12 cellular contexts compared by ENCODE assay signal in genomic region chr7:7190142-7190541, GRCh38. TPM values are rescaled to one million over a fixed set of nuclear protein-coding genes. Genes with fewer than 3 reads are reported as not detected.
DNase-seq lines count a peak whose midpoint lies in the region; ATAC-seq and TF ChIP-seq lines count a peak whose summit lies in the region.
"Had no signal": no experiment of that assay in that cellular context is flagged by ENCODE, and none has a peak within 500 bp of the region (broad histone marks: within the 10 kb centered on the region; RNA-seq: fewer than 3 reads in every experiment).

No MANE protein-coding gene starts in this region.

- no peaks in the 10 kb centered on the region for H3K9me2 ChIP-seq in Loucy (replicated peaks; ENCODE audit: low read depth, low read length)

- H3K36me3 ChIP-seq in Loucy (ENCODE audit: insufficient read depth, low read length), result 0 out of 2 replicates have a peak, but pooled peaks cover 4% of the 10 kb centered on the region
- no peaks in the 10 kb centered on the region for H3K36me3 ChIP-seq in fibroblast of lung (ENCODE audit: control insufficient read depth, insufficient read depth, low read length)
- no peaks in the 10 kb centered on the region for H3K36me3 ChIP-seq in tibial nerve

- H2AFZ ChIP-seq in Loucy (ENCODE audit: low read length), result no peak overlapping the region
- peak overlapping the region; percentile 13 for H2AFZ ChIP-seq in fibroblast of lung (ENCODE audit: low read length)

- peaks cover 63% of the 10 kb centered on the region for H4K20me1 ChIP-seq in Loucy (ENCODE audit: insufficient read depth, low read length, poor library complexity, severe bottlenecking)
- no peaks in the 10 kb centered on the region for H4K20me1 ChIP-seq in fibroblast of lung (ENCODE audit: control insufficient read depth, extremely low read depth, insufficient read depth, low read length)

- no peak for TF ChIP-seq CTCF in Loucy (conservative IDR thresholded peaks at IDR 0.05; ENCODE audit: low read length)
- no peak for TF ChIP-seq CTCF in fibroblast of lung (conservative IDR thresholded peaks at IDR 0.05 in 1 of 2, IDR thresholded peaks at IDR 0.05 in 1 of 2; ENCODE audit: low read depth in 1 of 2, low read length in 2 of 2)
- no peak for TF ChIP-seq CTCF in omental fat pad (IDR thresholded peaks at IDR 0.05)
- TF ChIP-seq CTCF in tibial nerve (IDR thresholded peaks at IDR 0.05), result no peak

- H3K4me1 ChIP-seq in Loucy (ENCODE audit: insufficient read depth, low read length, poor library complexity, severe bottlenecking) (peaks cover 48% of the 10 kb centered on the region), fibroblast of lung (ENCODE audit: control insufficient read depth, extremely low read depth, insufficient read depth, low read length) (no peaks in the 10 kb centered on the region), tibial nerve (peaks cover 0 to 12% (median 3%) of the 10 kb centered on the region in 4 donors)

- H3K27me3 ChIP-seq in Loucy (ENCODE audit: insufficient read depth, low read length, poor library complexity, severe bottlenecking), result no peaks in the 10 kb centered on the region
- H3K27me3 ChIP-seq in fibroblast of lung (ENCODE audit: control insufficient read depth, insufficient read depth, low read length), result no peaks in the 10 kb centered on the region
- no peaks in the 10 kb centered on the region for H3K27me3 ChIP-seq in tibial nerve

- TF ChIP-seq POLR2A in tibial nerve (IDR thresholded peaks at IDR 0.05), result no peak

- in situ Hi-C loops in G401 (cut with HindIII; ENCODE audit: low sequenced_read_pairs), result no loop called here

- no peak for TF ChIP-seq EP300 in tibial nerve (IDR thresholded peaks at IDR 0.05)

- H3K79me2 ChIP-seq in Loucy (ENCODE audit: insufficient read depth, low read length) (peaks cover 99% of the 10 kb centered on the region), fibroblast of lung (ENCODE audit: control insufficient read depth, insufficient read depth, low read length) (peaks cover 35% of the 10 kb centered on the region)

- H3K4me3 ChIP-seq in Loucy (ENCODE audit: low read length, poor library complexity, severe bottlenecking) (peak overlapping the region; percentile 7), fibroblast of lung (replicated peaks in 1 of 4; ENCODE audit: control extremely low read depth in 1 of 4, insufficient read depth in 1 of 4, low read depth in 3 of 4, low read length in 4 of 4) (peak overlapping the region in 2 of 4 experiments; percentile 9 to 32), tibial nerve (no peak overlapping the region)
- H3K4me3 ChIP-seq: mucosa of descending colon had no signal

- DNase-seq in EH (ENCODE audit: low read depth) (peak; percentile 31), fibroblast of lung (ENCODE audit: low read depth in 2 of 2) (peak; percentile 74 to 77), omental fat pad (ENCODE audit: low spot score) (no peak), RPMI8226 (no peak), G401 (ENCODE audit: low spot score) (no peak), tibial nerve (ENCODE audit: low spot score in 2 of 2) (no peak)
- DNase-seq: activated CD4-positive, alpha-beta T cell treated with anti-CD3 and anti-CD28 coated beads for 1 hour; mucosa of descending colon; NCI-H1417; NCI-H774; stimulated activated CD8-positive, alpha-beta memory T cell treated with anti-CD3 and anti-CD28 coated beads, Interleukin-4, amount 100 ng/mL, for 48 hours had no signal

- H3K9me3 ChIP-seq in Loucy (ENCODE audit: insufficient read depth, low read depth, low read length) (no peaks in the 10 kb centered on the region), fibroblast of lung (ENCODE audit: control insufficient read depth, insufficient read depth, low read depth, low read length) (no peaks in the 10 kb centered on the region), tibial nerve (peaks cover 0 to 9% (median 4%) of the 10 kb centered on the region in 4 donors)
- H3K9me3 ChIP-seq: mucosa of descending colon had no signal

- H3K27ac ChIP-seq in fibroblast of lung (ENCODE audit: insufficient read depth, low read length) (peak overlapping the region; percentile 19), tibial nerve (no peak overlapping the region)

- peak; percentile 90 for ATAC-seq in omental fat pad (ENCODE audit: low FRiP score)
- ATAC-seq: mucosa of descending colon had no signal

- H3F3A ChIP-seq in Loucy (ENCODE audit: low read depth), result no peaks in the 10 kb centered on the region

- H3K4me2 ChIP-seq in Loucy (ENCODE audit: low read depth, low read length, poor library complexity, severe bottlenecking) (peak overlapping the region; percentile 72), fibroblast of lung (ENCODE audit: extremely low read depth, insufficient read depth, low read length) (peak overlapping the region; percentile 62)

- 40 to 45% methylated on average over 5 of the region's 5 CpGs for WGBS in tibial nerve, 2 donors

- H3K9ac ChIP-seq in Loucy (ENCODE audit: low read depth, low read length, poor library complexity, severe bottlenecking) (no peak overlapping the region), fibroblast of lung (ENCODE audit: insufficient read depth, low read length) (no peak overlapping the region)

RNA-seq across cellular contexts. Expression of gene C1GALT1, which starts 7.8 kb away (rescaled TPM):
- 12.3 and 17.0 TPM in 2 replicates for total RNA-seq in fibroblast of lung
- polyA plus RNA-seq in fibroblast of lung, result 23.9 and 26.3 TPM in 2 replicates
- 16.2 TPM in 2 replicates for polyA plus RNA-seq in fibroblast of lung (2012)
- 0.63 and 1.6 TPM in 2 replicates for polyA minus RNA-seq in fibroblast of lung (ENCODE audit: low replicate concordance)
- total RNA-seq in omental fat pad, result 10 to 100 TPM; 17.6 to 38.3 (median 30.8) TPM
- 37.5 and 53.7 TPM in 2 replicates for total RNA-seq in G401 (2014; rRNA removed; shearing (Covaris generic))
- total RNA-seq in tibial nerve, result 10 to 100 TPM; 22.6 to 57.5 (median 29.5) TPM

Comparison
In these comparisons a context has a peak if more than half of its experiments do, and no peak if none do; other contexts are left out.
1. DNase-seq: peak in EH (single experiment) and fibroblast of lung (2 of 2); none in omental fat pad (single experiment), RPMI8226 (single experiment), G401 (single experiment) and tibial nerve (0 of 2).